In the genomic region with DNA sequence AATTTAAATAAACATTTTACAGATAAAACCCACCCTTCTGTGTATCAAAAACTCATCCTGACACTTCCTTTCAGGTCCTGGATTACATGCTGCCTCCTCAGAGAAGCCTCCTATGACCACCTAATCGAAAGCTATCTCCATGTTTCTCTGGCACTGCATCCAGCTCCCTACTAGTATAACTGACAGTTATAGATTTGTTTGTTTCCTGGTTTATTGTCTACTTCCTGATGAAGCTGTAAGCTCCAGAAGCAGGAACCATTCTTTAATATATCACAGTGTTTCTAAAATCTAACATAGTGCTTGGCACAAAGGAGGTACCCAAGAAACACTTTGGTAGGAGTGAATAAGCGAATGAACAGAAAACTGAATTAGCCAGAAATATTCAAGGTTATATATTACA, we compare ENCODE assay signal across 12 cellular contexts.
A peak's percentile ranks its signal among the peaks of the same experiment; 100 is the strongest.
DNase-seq lines count a peak whose midpoint lies in the region; TF ChIP-seq lines count a peak whose summit lies in the region.
"Had no signal": no experiment of that assay in that cellular context is flagged by ENCODE, and none has a peak within 500 bp of the region (broad histone marks: within the 10 kb centered on the region; RNA-seq: fewer than 3 reads in every experiment).

No MANE protein-coding gene starts in this region.

- peaks cover 33% of the 10 kb centered on the region for H3F3A ChIP-seq in neural progenitor cell (ENCODE audit: low read depth)

- H3K36me3 Mint-ChIP-seq in glutamatergic neuron (ENCODE audit: unreplicated experiment) (no peaks in the 10 kb centered on the region), neural progenitor cell (peaks cover 12% of the 10 kb centered on the region)
- H3K36me3 Mint-ChIP-seq: CD4-positive, CD25-positive, alpha-beta regulatory T cell had no signal

- in situ Hi-C loops in GM13977 (cut with MboI; ENCODE audit: low pct_unique_long_range_greater_than_20kb, low sequenced_read_pairs, unreplicated experiment), result no loop called here

- no peak overlapping the region for H3K27ac ChIP-seq in neural progenitor cell
- H3K27ac ChIP-seq: BLaER1 treated with 17β-estradiol and CSF1 and Interleukin-3, amounts not matched to agents 10 nM and 100 nM had no signal

- H4K20me1 ChIP-seq in neural progenitor cell (ENCODE audit: low read depth), result peaks cover 100% of the 10 kb centered on the region
- H4K20me1 ChIP-seq: BLaER1 treated with 17β-estradiol and CSF1 and Interleukin-3, amounts not matched to agents 10 nM and 100 nM had no signal

- H3K27me3 Mint-ChIP-seq in glutamatergic neuron (ENCODE audit: unreplicated experiment) (peaks cover 6% of the 10 kb centered on the region), neural progenitor cell (ENCODE audit: insufficient read depth, low read depth) (peaks cover 2% of the 10 kb centered on the region)

- H3K27ac Mint-ChIP-seq in glutamatergic neuron (ENCODE audit: unreplicated experiment) (peak overlapping the region; percentile 85), neural progenitor cell (peak overlapping the region; percentile 82)
- H3K27ac Mint-ChIP-seq: CD4-positive, CD25-positive, alpha-beta regulatory T cell had no signal

- TF ChIP-seq CTCF in glutamatergic neuron (IDR thresholded peaks at IDR 0.05; ENCODE audit: partially characterized antibody, unreplicated experiment) (no peak), neural progenitor cell (IDR thresholded peaks at IDR 0.05) (no peak), GM13977 (IDR thresholded peaks at IDR 0.05; ENCODE audit: extremely low read depth, insufficient read depth, missing control alignments) (no peak)

- H3K9ac ChIP-seq in neural progenitor cell, result no peak overlapping the region
- H3K9ac ChIP-seq: BLaER1 treated with 17β-estradiol and CSF1 and Interleukin-3, amounts not matched to agents 10 nM and 100 nM had no signal

- DNase-seq in DMS153 (lab: John Stamatoyannopoulos, UW) (peak; percentile 16), NCI-H69 (lab: John Stamatoyannopoulos, UW) (peak; percentile 56), glutamatergic neuron (no peak), neural progenitor cell (ENCODE audit: low spot score) (no peak), GM13977 (ENCODE audit: low spot score) (no peak), ureter (ENCODE audit: low spot score) (no peak)
- no peak for DNase-seq in stimulated activated CD4-positive, alpha-beta T cell treated with anti-CD3 and anti-CD28 coated beads, Interleukin-15, amount 100 ng/mL, for 24 hours
- DNase-seq: ACHN; CD4-positive, CD25-positive, alpha-beta regulatory T cell; DMS 273 treated with DMSO at 0.1 percent for 48 hours; GF-D8 had no signal

- H3K4me3 Mint-ChIP-seq in glutamatergic neuron (ENCODE audit: unreplicated experiment), result no peak overlapping the region
- no peak overlapping the region for H3K4me3 Mint-ChIP-seq in neural progenitor cell
- H3K4me3 Mint-ChIP-seq: CD4-positive, CD25-positive, alpha-beta regulatory T cell had no signal

- H2AFZ ChIP-seq in neural progenitor cell (replicated peaks), result no peak overlapping the region

- H3K4me1 Mint-ChIP-seq in glutamatergic neuron (ENCODE audit: low read depth, unreplicated experiment), result peaks cover 74% of the 10 kb centered on the region
- H3K4me1 Mint-ChIP-seq in neural progenitor cell, result peaks cover 73% of the 10 kb centered on the region

- peaks cover 100% of the 10 kb centered on the region for H3K79me2 ChIP-seq in neural progenitor cell (ENCODE audit: low read depth)

- H3K4me3 ChIP-seq in neural progenitor cell, result no peak overlapping the region
- H3K4me3 ChIP-seq: BLaER1 treated with 17β-estradiol and CSF1 and Interleukin-3, amounts not matched to agents 10 nM and 100 nM had no signal

- peaks cover 61% of the 10 kb centered on the region for H3K4me1 ChIP-seq in neural progenitor cell

- no peak overlapping the region for H3K4me2 ChIP-seq in neural progenitor cell
- H3K4me2 ChIP-seq: BLaER1 treated with 17β-estradiol and CSF1 and Interleukin-3, amounts not matched to agents 10 nM and 100 nM had no signal

- no peaks in the 10 kb centered on the region for H3K36me3 ChIP-seq in neural progenitor cell
- H3K36me3 ChIP-seq: BLaER1 treated with 17β-estradiol and CSF1 and Interleukin-3, amounts not matched to agents 10 nM and 100 nM had no signal

- H3K9me3 Mint-ChIP-seq in glutamatergic neuron (ENCODE audit: unreplicated experiment), result peaks cover 10% of the 10 kb centered on the region
- peaks cover 4% of the 10 kb centered on the region for H3K9me3 Mint-ChIP-seq in neural progenitor cell
- H3K9me3 Mint-ChIP-seq: CD4-positive, CD25-positive, alpha-beta regulatory T cell had no signal

- no peaks in the 10 kb centered on the region for H3K9me3 ChIP-seq in neural progenitor cell (ENCODE audit: low read depth)

- H3K27me3 ChIP-seq in neural progenitor cell, result no peaks in the 10 kb centered on the region
- H3K27me3 ChIP-seq: BLaER1 treated with 17β-estradiol and CSF1 and Interleukin-3, amounts not matched to agents 10 nM and 100 nM had no signal

Comparison
In these comparisons a context has a peak if more than half of its experiments do, and no peak if none do; other contexts are left out.
1. DNase-seq: peak in DMS153 (single experiment) and NCI-H69 (single experiment); none in glutamatergic neuron (single experiment), neural progenitor cell (single experiment), GM13977 (single experiment), ureter (single experiment) and stimulated activated CD4-positive, alpha-beta T cell treated with anti-CD3 and anti-CD28 coated beads, Interleukin-15, amount 100 ng/mL, for 24 hours (single experiment).